17 cellular contexts compared by ENCODE assay signal in genomic region chr9:136613824-136614371, GRCh38. TPM values are rescaled to one million over a fixed set of nuclear protein-coding genes. Genes with fewer than 3 reads are reported as not detected.
DNase-seq lines count a peak whose midpoint lies in the region; ATAC-seq, FAIRE-seq and TF ChIP-seq lines count a peak whose summit lies in the region.
"Had no signal": no experiment of that assay in that cellular context is flagged by ENCODE, and none has a peak within 500 bp of the region (broad histone marks: within the 10 kb centered on the region; RNA-seq: fewer than 3 reads in every experiment).

No MANE protein-coding gene starts in this region.

- H3K4me3 ChIP-seq in AG04450 (ENCODE audit: low read depth, low read length) (no peak overlapping the region), SJSA1 (no peak overlapping the region), esophagus squamous epithelium (peak overlapping the region in 1 of 4 donors; percentile 15), gastrocnemius medialis (no peak overlapping the region)
- H3K4me3 ChIP-seq: tibial artery had no signal

- H3K27me3 ChIP-seq in AG04450 (ENCODE audit: control insufficient read depth, insufficient read depth, low read length) (peaks cover 2% of the 10 kb centered on the region), SJSA1 (replicated peaks) (no peaks in the 10 kb centered on the region), esophagus squamous epithelium (peaks cover 0 to 35% (median 0%) of the 10 kb centered on the region in 4 donors), gastrocnemius medialis (peaks cover 0 to 6% (median 0%) of the 10 kb centered on the region in 3 donors)

- H3K4me1 ChIP-seq in SJSA1 (replicated peaks) (peaks cover 52% of the 10 kb centered on the region), esophagus squamous epithelium (peaks cover 19 to 44% (median 30%) of the 10 kb centered on the region in 3 donors), gastrocnemius medialis (no peaks in the 10 kb centered on the region)
- H3K4me1 ChIP-seq: tibial artery had no signal

- no peaks in the 10 kb centered on the region for H3K36me3 Mint-ChIP-seq in naive thymus-derived CD8-positive, alpha-beta T cell
- H3K36me3 Mint-ChIP-seq: stimulated activated effector memory CD8-positive, alpha-beta T cell treated with anti-CD3 and anti-CD28 coated beads, Interleukin-12 subunit alpha, Interleukin-12 subunit beta, amount 100 ng/mL, for 72 hours had no signal

- H3K9me3 Mint-ChIP-seq in naive thymus-derived CD8-positive, alpha-beta T cell: no peaks in the 10 kb centered on the region
- H3K9me3 Mint-ChIP-seq: stimulated activated effector memory CD8-positive, alpha-beta T cell treated with anti-CD3 and anti-CD28 coated beads, Interleukin-12 subunit alpha, Interleukin-12 subunit beta, amount 100 ng/mL, for 72 hours had no signal

- in situ Hi-C loops in gastrocnemius medialis (cut with MboI; ENCODE audit: low sequenced_read_pairs in 4 of 4): no loop called here

- H3K27ac Mint-ChIP-seq in naive thymus-derived CD8-positive, alpha-beta T cell: no peak overlapping the region
- H3K27ac Mint-ChIP-seq: activated CD4-positive, alpha-beta T cell treated with anti-CD3 and anti-CD28 coated beads for 36 hours; stimulated activated effector memory CD8-positive, alpha-beta T cell treated with anti-CD3 and anti-CD28 coated beads, Interleukin-12 subunit alpha, Interleukin-12 subunit beta, amount 100 ng/mL, for 72 hours had no signal

- H3K36me3 ChIP-seq in SJSA1: no peaks in the 10 kb centered on the region
- H3K36me3 ChIP-seq in esophagus squamous epithelium: no peaks in the 10 kb centered on the region
- no peaks in the 10 kb centered on the region for H3K36me3 ChIP-seq in gastrocnemius medialis
- H3K36me3 ChIP-seq: tibial artery had no signal

- H3K27ac ChIP-seq in AG04450 (ENCODE audit: low read depth, low read length) (peak overlapping the region; percentile 57), SJSA1 (peak overlapping the region; percentile 82), esophagus squamous epithelium (peak overlapping the region in 3 of 4 donors; percentile 40 to 78 (median 66)), gastrocnemius medialis (peak overlapping the region in 3 of 4 donors; percentile 34 to 63 (median 56))
- H3K27ac ChIP-seq: tibial artery had no signal

- ATAC-seq in gastrocnemius medialis: no peak
- ATAC-seq in naive thymus-derived CD8-positive, alpha-beta T cell: no peak
- ATAC-seq: activated CD4-positive, alpha-beta T cell treated with anti-CD3 and anti-CD28 coated beads for 36 hours; stimulated activated effector memory CD8-positive, alpha-beta T cell treated with anti-CD3 and anti-CD28 coated beads, Interleukin-12 subunit alpha, Interleukin-12 subunit beta, amount 100 ng/mL, for 72 hours had no signal

- H3K27me3 Mint-ChIP-seq in naive thymus-derived CD8-positive, alpha-beta T cell: peaks cover 0 to 2% (median 0%) of the 10 kb centered on the region in 5 donors
- H3K27me3 Mint-ChIP-seq: activated CD4-positive, alpha-beta T cell treated with anti-CD3 and anti-CD28 coated beads for 36 hours had no signal

- WGBS in esophagus squamous epithelium, 2 donors: 84% methylated on average over 7 of the region's 19 CpGs; no CpG with 5 or more reads in 1 of the 2 donors

- no peak for DNase-seq in AG04450 (ENCODE audit: low read depth, low spot score)
- no peak for DNase-seq in SJSA1 (ENCODE audit: low read depth in 1 of 2, low spot score in 2 of 2)
- DNase-seq in esophagus squamous epithelium (lab: John Stamatoyannopoulos, UW): no peak
- DNase-seq in gastrocnemius medialis: no peak
- no peak for DNase-seq in naive thymus-derived CD8-positive, alpha-beta T cell
- no peak for DNase-seq in RCC 7860 (ENCODE audit: low spot score)
- DNase-seq in T1000 (lab: John Stamatoyannopoulos, UW): no peak
- no peak for DNase-seq in HUDEP-2 (lab: John Stamatoyannopoulos, UW; ENCODE audit: unreplicated experiment in 76 of 76)
- DNase-seq: activated CD4-positive, alpha-beta T cell treated with anti-CD3 and anti-CD28 coated beads for 36 hours; amygdala; foreskin melanocyte; NCI-H2081; NCI-H524; stimulated activated CD4-positive, alpha-beta T cell treated with anti-CD3 and anti-CD28 coated beads, Interleukin-12 subunit alpha, Interleukin-12 subunit beta, amount 100 ng/mL, for 4 hours; tibial artery had no signal

- TF ChIP-seq POLR2A in esophagus squamous epithelium (IDR thresholded peaks at IDR 0.05): no peak
- TF ChIP-seq POLR2A in gastrocnemius medialis (IDR thresholded peaks at IDR 0.05): no peak

- intact Hi-C loops in esophagus squamous epithelium (cut with DNase I): no loop called here
- intact Hi-C loops in gastrocnemius medialis (cut with DNase I; ENCODE audit: low total_unique reads): no loop called here

- POLR2A ChIA-PET in AG04450 (lab: Yijun Ruan, JAX): interaction anchor here (0.7 to 1.0 kb wide), 2 partner anchors 9 to 67 kb away, joined by 3 to 4 read pairs; partner anchors contain the start of gene NOTCH1
- POLR2A ChIA-PET in naive thymus-derived CD8-positive, alpha-beta T cell (lab: Charles Lee): no interaction called here

- CTCF ChIA-PET in AG04450 (lab: Charles Lee): interaction anchor here (1.0 to 1.1 kb wide), 2 partner anchors 12 to 126 kb away, joined by 3 read pairs; no protein-coding TSS in a partner anchor

- H3K4me1 Mint-ChIP-seq in naive thymus-derived CD8-positive, alpha-beta T cell: peaks cover 0 to 21% (median 5%) of the 10 kb centered on the region in 4 donors
- H3K4me1 Mint-ChIP-seq: activated CD4-positive, alpha-beta T cell treated with anti-CD3 and anti-CD28 coated beads for 36 hours had no signal

- no peak overlapping the region for H3K4me3 Mint-ChIP-seq in naive thymus-derived CD8-positive, alpha-beta T cell
- H3K4me3 Mint-ChIP-seq: activated CD4-positive, alpha-beta T cell treated with anti-CD3 and anti-CD28 coated beads for 36 hours; stimulated activated effector memory CD8-positive, alpha-beta T cell treated with anti-CD3 and anti-CD28 coated beads, Interleukin-12 subunit alpha, Interleukin-12 subunit beta, amount 100 ng/mL, for 72 hours had no signal

- H3K9me3 ChIP-seq in AG04450 (ENCODE audit: control insufficient read depth, insufficient read depth, low read length) (peaks cover 2% of the 10 kb centered on the region; the same call in 1 of the 2 replicates), SJSA1 (replicated peaks) (no peaks in the 10 kb centered on the region), esophagus squamous epithelium (no peaks in the 10 kb centered on the region), gastrocnemius medialis (no peaks in the 10 kb centered on the region)
- H3K9me3 ChIP-seq: tibial artery had no signal

- TF ChIP-seq CTCF in AG04450 (IDR thresholded peaks at IDR 0.05; ENCODE audit: low read depth, low read length) (no peak), esophagus squamous epithelium (IDR thresholded peaks at IDR 0.05) (no peak), gastrocnemius medialis (IDR thresholded peaks at IDR 0.05 in 4 of 5, conservative IDR thresholded peaks at IDR 0.05 in 1 of 5) (no peak)

- no peak for FAIRE-seq in RCC 7860 (lab: Jason Lieb, UNC)

RNA-seq across cellular contexts. Expression of gene EGFL7, which starts 48.8 kb away (rescaled TPM):
- polyA plus RNA-seq in AG04450 (2011; rRNA removed): 3.9 and 6.1 TPM in 2 replicates
- 0.23 and 1.00 TPM in 2 replicates for polyA minus RNA-seq in AG04450 (2011; rRNA and poly(A)+ RNA removed)
- 0.08 TPM in 1 of 2 replicates, not detected in the other for total RNA-seq in SJSA1 (2014; rRNA removed; shearing (Covaris generic))
- total RNA-seq in esophagus squamous epithelium (10 to 100 TPM in 2 of 4 donors, 1 to 10 TPM in 2; 5.2 to 41.2 (median 21.2) TPM), gastrocnemius medialis (10 to 100 TPM; 37.4 to 74.7 (median 49.0) TPM)
- total RNA-seq in naive thymus-derived CD8-positive, alpha-beta T cell: 1 to 10 TPM in 1 of 2 experiments, under 1 TPM in 1; 0.36 to 1.2 TPM
- polyA plus RNA-seq in naive thymus-derived CD8-positive, alpha-beta T cell: under 1 TPM in 2 of 3 donors, not detected in 1; 0.48 to 0.70 TPM
- total RNA-seq: OCI-LY7 had no signal
